ENCODE assay signal across 28 cellular contexts in the genomic region with DNA sequence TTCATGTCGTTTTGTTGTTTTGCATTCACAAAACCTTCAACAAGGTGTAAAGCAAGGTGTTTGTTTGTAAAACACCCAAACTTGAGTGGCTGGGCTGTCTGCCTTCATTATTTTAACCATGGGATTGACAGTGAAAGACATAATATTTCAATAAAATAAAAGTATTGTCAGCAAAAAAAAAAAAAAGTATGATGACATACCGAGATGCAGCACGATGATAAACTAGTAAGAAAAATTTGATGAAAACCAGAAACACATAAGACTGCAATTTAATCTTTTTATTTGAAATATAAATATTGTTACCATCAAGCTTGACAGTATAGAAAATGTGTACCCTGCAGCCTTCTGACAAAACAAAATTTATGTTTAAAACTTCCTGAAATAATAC.
"Had no signal": no experiment of that assay in that cellular context is flagged by ENCODE, and none has a peak within 500 bp of the region (broad histone marks: within the 10 kb centered on the region; RNA-seq: fewer than 3 reads in every experiment).

No MANE protein-coding gene starts in this region.

- DNase-seq: activated CD4-positive, alpha-beta T cell treated with anti-CD3 and anti-CD28 coated beads, Interleukin-2, amount 10 ng/mL, durations not matched to agents 24 days and 14 days; activated CD4-positive, alpha-beta T cell treated with anti-CD3 and anti-CD28 coated beads, Interleukin-2, amount 50 U/mL, for 48 hours; activated CD4-positive, CD25-positive, alpha-beta regulatory T cell; activated CD8-positive, alpha-beta T cell treated with anti-CD3 and anti-CD28 coated beads, Interleukin-2, amount 10 ng/mL, durations not matched to agents 7 days and 5 days; activated gamma-delta T cell treated with Interleukin-2 at 50 U/mL for 16 hours; activated naive CD4-positive, alpha-beta T cell treated with anti-CD3 and anti-CD28 coated beads for 36 hours; activated T-cell treated with anti-CD3 and anti-CD28 coated beads, Interleukin-2, amount 50 U/mL, for 24 hours; caudate nucleus; cerebellar nuclear complex; Karpas-422; NCI-H1417 treated with DMSO at 0.1 percent for 48 hours; NCI-H187 treated with DMSO at 0.1 percent for 48 hours; NCI-H2081; NCI-H524 treated with DMSO at 0.1 percent for 48 hours; SHP77; SJCRH30; SW 1271; T-helper 1 cell; T-helper 2 cell; T-helper 9 cell; WERI-Rb-1 had no signal

- H3K4me1 Mint-ChIP-seq: activated CD4-positive, alpha-beta T cell treated with anti-CD3 and anti-CD28 coated beads, Interleukin-2, amount 10 ng/mL, durations not matched to agents 24 days and 14 days had no signal

- H3K36me3 Mint-ChIP-seq: activated naive CD4-positive, alpha-beta T cell treated with anti-CD3 and anti-CD28 coated beads, Interleukin-2, amount 50 U/mL, for 72 hours had no signal

- H3K9me3 Mint-ChIP-seq: activated CD4-positive, alpha-beta T cell treated with anti-CD3 and anti-CD28 coated beads, Interleukin-2, amount 10 ng/mL, durations not matched to agents 24 days and 14 days; activated naive CD4-positive, alpha-beta T cell treated with anti-CD3 and anti-CD28 coated beads for 36 hours; activated naive CD4-positive, alpha-beta T cell treated with anti-CD3 and anti-CD28 coated beads, Interleukin-2, amount 50 U/mL, for 72 hours; activated T-cell treated with anti-CD3 and anti-CD28 coated beads, Interleukin-2, amount 50 U/mL, for 24 hours; activated T-helper 1 cell treated with anti-CD3 and anti-CD28 coated beads, Interleukin-12 subunit alpha, Interleukin-12 subunit beta, Interleukin-2, Interleukin-4 antibody, amounts not matched to agents 30 ng/mL and 10 ng/mL and 1 ng/mL, durations not matched to agents 14 hours and 24 hours and 36 hours had no signal

- H3K27ac Mint-ChIP-seq: activated CD4-positive, alpha-beta T cell treated with anti-CD3 and anti-CD28 coated beads, Interleukin-2, amount 10 ng/mL, durations not matched to agents 24 days and 14 days; activated CD8-positive, alpha-beta T cell treated with anti-CD3 and anti-CD28 coated beads, Interleukin-2, amount 10 ng/mL, durations not matched to agents 7 days and 5 days; activated naive CD4-positive, alpha-beta T cell treated with anti-CD3 and anti-CD28 coated beads for 36 hours; activated naive CD4-positive, alpha-beta T cell treated with anti-CD3 and anti-CD28 coated beads, Interleukin-2, amount 50 U/mL, for 72 hours; activated T-cell treated with anti-CD3 and anti-CD28 coated beads, Interleukin-2, amount 50 U/mL, for 24 hours; activated T-helper 1 cell treated with anti-CD3 and anti-CD28 coated beads, Interleukin-12 subunit alpha, Interleukin-12 subunit beta, Interleukin-2, Interleukin-4 antibody, amounts not matched to agents 30 ng/mL and 10 ng/mL and 1 ng/mL, durations not matched to agents 14 hours and 24 hours and 36 hours had no signal

- H3K27ac ChIP-seq: body of pancreas, SJCRH30, WERI-Rb-1 had no signal

- H3K4me1 ChIP-seq: adrenal gland, body of pancreas, SJCRH30 had no signal

- H3K4me3 ChIP-seq: adrenal gland, body of pancreas, SJCRH30 had no signal

- H3K27me3 Mint-ChIP-seq: activated CD4-positive, alpha-beta T cell treated with anti-CD3 and anti-CD28 coated beads, Interleukin-2, amount 10 ng/mL, durations not matched to agents 24 days and 14 days had no signal

- H3K27me3 ChIP-seq: adrenal gland, body of pancreas, SJCRH30 had no signal

- H3K36me3 ChIP-seq: SJCRH30, WERI-Rb-1 had no signal

- H3K9me3 ChIP-seq: adrenal gland, body of pancreas, SJCRH30 had no signal

- FAIRE-seq: astrocyte, bronchial epithelial cell had no signal

- H3K4me3 Mint-ChIP-seq: activated CD4-positive, alpha-beta T cell treated with anti-CD3 and anti-CD28 coated beads, Interleukin-2, amount 10 ng/mL, durations not matched to agents 24 days and 14 days; activated CD8-positive, alpha-beta T cell treated with anti-CD3 and anti-CD28 coated beads, Interleukin-2, amount 10 ng/mL, durations not matched to agents 7 days and 5 days; activated naive CD4-positive, alpha-beta T cell treated with anti-CD3 and anti-CD28 coated beads for 36 hours; activated T-cell treated with anti-CD3 and anti-CD28 coated beads, Interleukin-2, amount 50 U/mL, for 24 hours; activated T-helper 1 cell treated with anti-CD3 and anti-CD28 coated beads, Interleukin-12 subunit alpha, Interleukin-12 subunit beta, Interleukin-2, Interleukin-4 antibody, amounts not matched to agents 30 ng/mL and 10 ng/mL and 1 ng/mL, durations not matched to agents 14 hours and 24 hours and 36 hours had no signal

- ATAC-seq: activated CD8-positive, alpha-beta T cell treated with anti-CD3 and anti-CD28 coated beads, Interleukin-2, amount 10 ng/mL, durations not matched to agents 7 days and 5 days; activated naive CD4-positive, alpha-beta T cell treated with anti-CD3 and anti-CD28 coated beads, Interleukin-2, amount 50 U/mL, for 72 hours; body of pancreas; Panc1 had no signal
